In the genomic region with DNA sequence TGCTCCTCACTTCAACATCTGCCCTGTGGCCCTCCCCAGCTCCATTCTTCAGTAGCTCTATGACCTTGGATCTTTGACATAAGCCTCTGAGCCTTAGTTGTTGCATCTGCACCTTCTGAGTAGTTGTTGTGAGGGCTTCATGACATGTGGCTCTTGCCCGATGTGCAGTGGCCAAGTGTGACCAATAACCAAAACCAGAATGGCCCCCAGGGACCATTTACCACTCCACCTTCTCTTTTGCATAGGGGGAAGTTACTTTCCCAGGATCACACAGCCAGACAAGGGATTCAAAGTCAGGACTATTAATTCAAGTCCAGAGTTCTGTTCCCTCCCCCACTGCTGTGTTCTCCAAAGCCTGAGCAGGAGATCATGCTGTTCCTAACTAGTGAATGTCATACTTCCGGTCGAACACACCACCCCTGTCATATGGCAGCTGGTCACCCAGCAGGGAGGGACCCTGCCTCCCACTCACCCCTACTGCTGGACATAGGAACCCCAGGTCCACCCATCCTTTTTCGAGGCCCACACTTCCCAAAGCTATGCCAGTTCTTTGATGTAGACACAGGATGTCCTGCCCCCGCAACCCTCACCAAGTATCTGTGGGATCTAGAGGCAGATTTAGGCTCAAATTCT, we compare ENCODE assay signal across 9 cellular contexts. TPM values are rescaled to one million over a fixed set of nuclear protein-coding genes. Genes with fewer than 3 reads are reported as not detected.
A peak's percentile ranks its signal among the peaks of the same experiment; 100 is the strongest.
DNase-seq lines count a peak whose midpoint lies in the region; ATAC-seq and TF ChIP-seq lines count a peak whose summit lies in the region.
"Had no signal": no experiment of that assay in that cellular context is flagged by ENCODE, and none has a peak within 500 bp of the region (broad histone marks: within the 10 kb centered on the region; RNA-seq: fewer than 3 reads in every experiment).

No MANE protein-coding gene starts in this region.

- H3K27me3 ChIP-seq in DOHH2 (ENCODE audit: control insufficient read depth, low read length) (no peaks in the 10 kb centered on the region), neutrophil (no peaks in the 10 kb centered on the region)

- H3K4me3 Mint-ChIP-seq in central memory CD8-positive, alpha-beta T cell = peak overlapping the region; percentile 64
- no peak overlapping the region for H3K4me3 Mint-ChIP-seq in activated T-cell treated with anti-CD3 and anti-CD28 coated beads, Interleukin-2, amount 50 U/mL, for 4 hours

- no peaks in the 10 kb centered on the region for H3K27me3 Mint-ChIP-seq in central memory CD8-positive, alpha-beta T cell
- H3K27me3 Mint-ChIP-seq in activated T-cell treated with anti-CD3 and anti-CD28 coated beads, Interleukin-2, amount 50 U/mL, for 4 hours (ENCODE audit: low read depth) = no peaks in the 10 kb centered on the region

- no peaks in the 10 kb centered on the region for H3K79me2 ChIP-seq in DOHH2 (ENCODE audit: control insufficient read depth, low read length)

- H3K27ac Mint-ChIP-seq in central memory CD8-positive, alpha-beta T cell (ENCODE audit: low read depth) = peak overlapping the region; percentile 97

- peak overlapping the region; percentile 60 for H3K4me2 ChIP-seq in DOHH2 (ENCODE audit: low read length)

- H3K27ac ChIP-seq in DOHH2 (ENCODE audit: low read depth, low read length) (peak overlapping the region; percentile 69), neutrophil (peak overlapping the region; percentile 99)

- H3K9me3 ChIP-seq in DOHH2 (ENCODE audit: control insufficient read depth, insufficient read depth, low read length) = peaks cover 3% of the 10 kb centered on the region; the same call in 1 of the 2 replicates
- H3K9me3 ChIP-seq in neutrophil = no peaks in the 10 kb centered on the region

- H3K36me3 Mint-ChIP-seq in central memory CD8-positive, alpha-beta T cell (ENCODE audit: insufficient read depth) = peaks cover 14% of the 10 kb centered on the region
- H3K36me3 Mint-ChIP-seq in activated T-cell treated with anti-CD3 and anti-CD28 coated beads, Interleukin-2, amount 50 U/mL, for 4 hours (ENCODE audit: insufficient read depth) = no peaks in the 10 kb centered on the region

- no peaks in the 10 kb centered on the region for H3K9me3 Mint-ChIP-seq in central memory CD8-positive, alpha-beta T cell
- H3K9me3 Mint-ChIP-seq in activated T-cell treated with anti-CD3 and anti-CD28 coated beads, Interleukin-2, amount 50 U/mL, for 4 hours = no peaks in the 10 kb centered on the region

- H4K20me1 ChIP-seq in DOHH2 (ENCODE audit: control insufficient read depth, insufficient read depth, low read depth, low read length) = no peaks in the 10 kb centered on the region

- H3K9me2 ChIP-seq in DOHH2 (replicated peaks; ENCODE audit: control insufficient read depth, low read length) = no peaks in the 10 kb centered on the region

- H3F3A ChIP-seq in DOHH2 (ENCODE audit: control insufficient read depth, insufficient read depth) = peaks cover 38% of the 10 kb centered on the region

- no peak for DNase-seq in central memory CD8-positive, alpha-beta T cell (ENCODE audit: low spot score in 2 of 2)
- DNase-seq in DMS53 (lab: John Stamatoyannopoulos, UW) = no peak
- DNase-seq in activated T-cell treated with anti-CD3 and anti-CD28 coated beads, Interleukin-2, amount 50 U/mL, for 4 hours = no peak
- DNase-seq in midbrain (lab: John Stamatoyannopoulos, UW) = no peak
- DNase-seq in OCI-M1 (lab: John Stamatoyannopoulos, UW) = no peak

- H3K4me1 ChIP-seq in DOHH2 (ENCODE audit: control insufficient read depth, low read length) (peaks cover 94% of the 10 kb centered on the region), neutrophil (ENCODE audit: control insufficient read depth in 1 of 2, insufficient read depth in 1 of 2, low read depth in 1 of 2, low read length in 1 of 2) (peaks cover 87 to 93% of the 10 kb centered on the region in 2 experiments)

- TF ChIP-seq CTCF in DOHH2 (IDR thresholded peaks at IDR 0.05; ENCODE audit: low read depth, low read length, poor library complexity, severe bottlenecking) = no peak
- no peak for TF ChIP-seq CTCF in neutrophil (IDR thresholded peaks at IDR 0.05)

- H3K36me3 ChIP-seq in DOHH2 (ENCODE audit: control insufficient read depth, low read length) = no peaks in the 10 kb centered on the region
- peaks cover 12% of the 10 kb centered on the region for H3K36me3 ChIP-seq in neutrophil

- peaks cover 70% of the 10 kb centered on the region for H3K4me1 Mint-ChIP-seq in central memory CD8-positive, alpha-beta T cell
- peaks cover 69% of the 10 kb centered on the region for H3K4me1 Mint-ChIP-seq in activated T-cell treated with anti-CD3 and anti-CD28 coated beads, Interleukin-2, amount 50 U/mL, for 4 hours (ENCODE audit: low read depth)

- H3K4me3 ChIP-seq in DOHH2 (ENCODE audit: low read length) = peak overlapping the region; percentile 25
- H3K4me3 ChIP-seq in neutrophil (ENCODE audit: low read depth in 1 of 2, low read length in 1 of 2) = peak overlapping the region; percentile 78 to 93

- peak; percentile 27 for ATAC-seq in HG02798 (IDR thresholded peaks at IDR 0.05; ENCODE audit: poor library complexity, unreplicated experiment)
- ATAC-seq in central memory CD8-positive, alpha-beta T cell (replicated peaks; ENCODE audit: extremely low read depth, poor library complexity, severe bottlenecking) = no peak
- no peak for ATAC-seq in activated T-cell treated with anti-CD3 and anti-CD28 coated beads, Interleukin-2, amount 50 U/mL, for 4 hours

RNA-seq across cellular contexts. Expression of a gene that starts 4.0 kb away (rescaled TPM):
- under 1 TPM; 0.08 to 0.65 (median 0.61) TPM for total RNA-seq in activated T-cell treated with anti-CD3 and anti-CD28 coated beads, Interleukin-2, amount 50 U/mL, for 4 hours
- total RNA-seq: Daoy had no signal

RNA-seq across cellular contexts. Expression of a gene that starts 27.0 kb away (rescaled TPM):
- 1 to 10 TPM; 7.6 to 9.4 (median 8.6) TPM for total RNA-seq in activated T-cell treated with anti-CD3 and anti-CD28 coated beads, Interleukin-2, amount 50 U/mL, for 4 hours

RNA-seq across cellular contexts. Expression of a gene that starts 41.0 kb away (rescaled TPM):
- total RNA-seq in activated T-cell treated with anti-CD3 and anti-CD28 coated beads, Interleukin-2, amount 50 U/mL, for 4 hours = 10 to 100 TPM in 2 of 3 donors, 1 to 10 TPM in 1; 9.1 to 18.9 (median 15.4) TPM
